Comparison of ENCODE assay signal across 21 cellular contexts in the genomic region with DNA sequence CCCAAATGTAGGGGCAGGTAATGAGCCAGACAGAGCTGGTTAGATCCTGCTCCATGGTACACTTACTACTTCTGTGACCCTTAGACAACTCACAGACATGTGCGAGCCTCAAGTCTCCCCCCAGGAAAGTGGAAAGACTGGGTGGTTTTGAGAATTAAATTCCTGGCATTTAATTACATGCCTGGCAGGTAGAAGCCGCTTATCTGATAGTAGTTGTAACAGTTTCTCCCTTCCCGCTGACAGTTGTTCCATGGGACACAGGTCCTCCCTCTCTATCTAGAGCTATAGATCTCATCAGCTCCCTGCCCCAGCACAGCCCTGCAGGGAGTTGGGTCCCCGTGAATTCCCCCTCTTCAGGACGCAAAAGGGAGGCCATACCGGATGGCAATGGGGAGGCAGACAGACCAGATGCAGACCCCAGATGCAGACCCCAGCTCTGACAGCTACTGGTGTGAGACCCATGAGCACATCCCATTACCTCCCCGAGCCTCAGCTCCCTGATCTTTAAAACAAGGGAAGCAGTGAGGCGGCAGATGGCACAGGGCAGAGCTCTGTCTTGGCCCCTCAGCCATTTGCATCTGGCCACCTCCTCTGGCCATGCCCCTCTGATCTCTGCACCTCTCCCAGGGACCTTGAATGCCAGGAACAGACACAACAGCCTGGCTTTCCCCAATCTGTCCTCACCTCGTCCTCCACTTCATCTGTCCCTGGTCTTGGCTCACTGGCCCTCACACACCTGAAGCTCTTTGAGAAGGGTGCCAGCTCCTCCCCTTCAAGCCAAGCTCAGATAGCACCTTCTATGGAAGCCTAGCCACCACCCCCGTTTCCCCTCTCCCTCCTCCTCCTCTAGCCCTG. TPM values are rescaled to one million over a fixed set of nuclear protein-coding genes. Genes with fewer than 3 reads are reported as not detected.
DNase-seq lines count a peak whose midpoint lies in the region; ATAC-seq, FAIRE-seq and TF ChIP-seq lines count a peak whose summit lies in the region.
"Had no signal": no experiment of that assay in that cellular context is flagged by ENCODE, and none has a peak within 500 bp of the region (broad histone marks: within the 10 kb centered on the region; RNA-seq: fewer than 3 reads in every experiment).

No MANE protein-coding gene starts in this region.

- H3K9me3 ChIP-seq in DND-41 (ENCODE audit: insufficient read depth, low read length, severe bottlenecking): no peaks in the 10 kb centered on the region
- H3K9me3 ChIP-seq in H1 (ENCODE audit: insufficient read depth in 2 of 2, low read depth in 1 of 2, low read length in 1 of 2): no peaks in the 10 kb centered on the region
- H3K9me3 ChIP-seq in esophagus muscularis mucosa: no peaks in the 10 kb centered on the region
- H3K9me3 ChIP-seq: Peyer's patch, SJCRH30 had no signal

- H3K27ac ChIP-seq in DND-41 (ENCODE audit: low read length) (peak overlapping the region; percentile 37; the same call in 1 of the 2 replicates), H1 (ENCODE audit: low read depth, low read length) (no peak overlapping the region), esophagus muscularis mucosa (replicated peaks in 1 of 4) (no peak overlapping the region)
- H3K27ac ChIP-seq: Peyer's patch, SJCRH30 had no signal

- no peak overlapping the region for H3K56ac ChIP-seq in H1 (replicated peaks; ENCODE audit: insufficient read length, low read depth, low read length)

- intact Hi-C loops in natural killer cell (cut with micrococcal nuclease) (no loop called here), esophagus muscularis mucosa (cut with DNase I) (no loop called here)

- no peak overlapping the region for H2BK120ac ChIP-seq in H1 (replicated peaks; ENCODE audit: low read depth, low read length)

- no peak overlapping the region for H4K5ac ChIP-seq in H1 (ENCODE audit: insufficient read length, low read depth, low read length)

- H3K36me3 ChIP-seq in DND-41 (ENCODE audit: insufficient read depth, low read length): no peaks in the 10 kb centered on the region; the same call in 1 of the 2 replicates
- H3K36me3 ChIP-seq in H7 (replicated peaks; ENCODE audit: control insufficient read depth, insufficient read depth, low read length): peaks cover 2% of the 10 kb centered on the region
- H3K36me3 ChIP-seq in H1 (ENCODE audit: control insufficient read depth in 2 of 4, insufficient read depth in 4 of 4, low read length in 3 of 4): no peaks in the 10 kb centered on the region
- H3K36me3 ChIP-seq in esophagus muscularis mucosa: peaks cover 0 to 44% (median 16%) of the 10 kb centered on the region in 4 donors
- H3K36me3 ChIP-seq: SJCRH30 had no signal

- ATAC-seq in DND-41 (ENCODE audit: insufficient read depth, low read depth): no peak
- ATAC-seq in natural killer cell: no peak

- no peak for TF ChIP-seq CTCF in DND-41 (IDR thresholded peaks at IDR 0.05; ENCODE audit: borderline replicate concordance, extremely low read depth, low read length, poor library complexity, severe bottlenecking)
- TF ChIP-seq CTCF in H1 (IDR thresholded peaks at IDR 0.05; ENCODE audit: control extremely low read depth in 1 of 3, insufficient read depth in 1 of 3, low read depth in 1 of 3, low read length in 3 of 3): no peak
- no peak for TF ChIP-seq CTCF in natural killer cell (IDR thresholded peaks at IDR 0.05)
- no peak for TF ChIP-seq CTCF in esophagus muscularis mucosa (IDR thresholded peaks at IDR 0.05)

- FAIRE-seq in H1 (lab: Jason Lieb, UNC): no peak
- FAIRE-seq: GM19239 had no signal

- no peak overlapping the region for H3K27ac Mint-ChIP-seq in natural killer cell
- H3K27ac Mint-ChIP-seq: CD4-positive, alpha-beta T cell; HFFc6 had no signal

- H2BK20ac ChIP-seq in H1 (ENCODE audit: low read length): no peak overlapping the region

- H3K4me3 ChIP-seq in DND-41 (ENCODE audit: low read depth in 1 of 2, low read length in 2 of 2) (no peak overlapping the region), H7 (ENCODE audit: insufficient read depth, low read depth, low read length) (no peak overlapping the region), H1 (ENCODE audit: extremely low read depth in 1 of 4, insufficient read depth in 2 of 4, low read depth in 3 of 4, low read length in 4 of 4) (no peak overlapping the region), esophagus muscularis mucosa (no peak overlapping the region)
- H3K4me3 ChIP-seq: Peyer's patch, SJCRH30 had no signal

- H3K23me2 ChIP-seq in H1 (ENCODE audit: low read depth, low read length): no peaks in the 10 kb centered on the region

- no peaks in the 10 kb centered on the region for H3K4me1 Mint-ChIP-seq in natural killer cell

- H3K14ac ChIP-seq in H1 (ENCODE audit: insufficient read length): no peak overlapping the region

- CTCF ChIA-PET in H1 (lab: Charles Lee; ENCODE audit: partially characterized antibody): interaction anchor here (0.6 to 21.0 kb wide), 31 partner anchors 9 to 244 kb away, joined by 3 to 337 read pairs (median 5); partner anchors contain the start of genes C3orf20 and FGD5

- no peak overlapping the region for H3K23ac ChIP-seq in H1 (ENCODE audit: insufficient read length)

- WGBS in H1 (ENCODE audit: extremely low coverage in 1 of 2, insufficient coverage in 1 of 2, insufficient read length in 1 of 2, insufficient replicate concordance in 2 of 2, low coverage in 1 of 2, low lambda C conversion rate in 2 of 2, missing lambda C conversion rate in 1 of 2), 2 experiments: 83% methylated on average over 10 of the region's 10 CpGs; no CpG with 5 or more reads in 1 of the 2 experiments
- 83% methylated on average over 9 of the region's 10 CpGs for WGBS in esophagus muscularis mucosa

- H2AFZ ChIP-seq in DND-41 (ENCODE audit: low read depth, low read length) (no peak overlapping the region), H1 (ENCODE audit: low read length) (no peak overlapping the region)

- H3K79me1 ChIP-seq in H1 (ENCODE audit: low read depth, low read length): no peaks in the 10 kb centered on the region

- no peak overlapping the region for H2BK5ac ChIP-seq in H1 (ENCODE audit: low read depth, low read length)

- no peak overlapping the region for H4K91ac ChIP-seq in H1 (replicated peaks; ENCODE audit: insufficient read length, low read length)

- no peak overlapping the region; the same call in 1 of the 2 replicates for H4K8ac ChIP-seq in H1 (ENCODE audit: extremely low read depth, insufficient read depth, low read length)

- no peaks in the 10 kb centered on the region for H3K9me3 Mint-ChIP-seq in natural killer cell
- H3K9me3 Mint-ChIP-seq: CD4-positive, alpha-beta T cell; HFFc6 had no signal

- DNase-seq in DND-41 (no peak), H7 (peak; percentile 30), H1 (ENCODE audit: low read depth in 1 of 2, low spot score in 2 of 2) (no peak), mesenteric fat pad (ENCODE audit: low spot score) (peak; percentile 84), natural killer cell (no peak), G401 (ENCODE audit: low spot score) (no peak), Ammon's horn (ENCODE audit: low spot score) (no peak), esophagus muscularis mucosa (ENCODE audit: extremely low spot score) (no peak)
- DNase-seq: CD4-positive, alpha-beta T cell; COR-L47; GDM1; HFFc6; Kasumi-1; NCI-H1417 treated with DMSO at 0.1 percent for 48 hours; NCI-H1930; NCI-H226; NCI-H774; NK-92 treated with Interleukin-12 subunit alpha and Interleukin-12 subunit beta, amount 100 ng/mL, for 24 hours; Peyer's patch; SJCRH30 had no signal

- no peak overlapping the region; the same call in 1 of the 2 replicates for H3K18ac ChIP-seq in H1 (ENCODE audit: extremely low read depth, low read length)

- TF ChIP-seq RAD21 in H1 (IDR thresholded peaks at IDR 0.05 in 1 of 2, conservative IDR thresholded peaks at IDR 0.05 in 1 of 2; ENCODE audit: low read depth in 2 of 2, low read length in 2 of 2): no peak

- no peak overlapping the region for H3K4me3 Mint-ChIP-seq in natural killer cell
- H3K4me3 Mint-ChIP-seq: CD4-positive, alpha-beta T cell; HFFc6 had no signal

- no peak overlapping the region for H3K9ac ChIP-seq in DND-41 (ENCODE audit: low read depth, low read length)
- H3K9ac ChIP-seq in H1 (replicated peaks in 1 of 4; ENCODE audit: extremely low read depth in 1 of 4, low read depth in 3 of 4, low read length in 3 of 4): no peak overlapping the region

- H2AK5ac ChIP-seq in H1 (ENCODE audit: low read depth, low read length): no peak overlapping the region

- H3K79me2 ChIP-seq in DND-41 (ENCODE audit: insufficient read depth, low read length): no peaks in the 10 kb centered on the region
- H3K79me2 ChIP-seq in H1 (ENCODE audit: control insufficient read depth in 1 of 2, insufficient read depth in 2 of 2, low read length in 2 of 2): no peaks in the 10 kb centered on the region

- H3K4ac ChIP-seq in H1 (replicated peaks; ENCODE audit: insufficient read length, low read depth, low read length): no peak overlapping the region

- no peak overlapping the region for H2BK12ac ChIP-seq in H1 (ENCODE audit: low read depth, low read length)

- no peak for TF ChIP-seq POLR2A in H1 (IDR thresholded peaks at IDR 0.05; ENCODE audit: control extremely low read depth in 1 of 2, low read depth in 2 of 2, low read length in 2 of 2)
- no peak for TF ChIP-seq POLR2A in esophagus muscularis mucosa (IDR thresholded peaks at IDR 0.05; ENCODE audit: low read depth)

- H3K4me1 ChIP-seq in DND-41 (ENCODE audit: insufficient read depth, low read length) (peaks cover 8% of the 10 kb centered on the region; the same call in 1 of the 2 replicates), H1 (replicated peaks in 1 of 4; ENCODE audit: control insufficient read depth in 3 of 4, insufficient read depth in 4 of 4, low read length in 3 of 4) (no peaks in the 10 kb centered on the region; a peak in 2 of 7 replicates), esophagus muscularis mucosa (peaks cover 0 to 7% (median 2%) of the 10 kb centered on the region in 4 donors)
- H3K4me1 ChIP-seq: Peyer's patch, SJCRH30 had no signal

- peaks cover 6 to 12% of the 10 kb centered on the region in 2 donors for H3K27me3 Mint-ChIP-seq in natural killer cell (ENCODE audit: low read depth in 2 of 2)
- H3K27me3 Mint-ChIP-seq: CD4-positive, alpha-beta T cell had no signal

- no peaks in the 10 kb centered on the region for H3K27me3 ChIP-seq in DND-41 (ENCODE audit: insufficient read depth, low read length, poor library complexity)
- no peaks in the 10 kb centered on the region for H3K27me3 ChIP-seq in H7 (ENCODE audit: control insufficient read depth, insufficient read depth, low read length)
- H3K27me3 ChIP-seq in H1 (replicated peaks in 1 of 4; ENCODE audit: control insufficient read depth in 3 of 4, extremely low read depth in 1 of 4, insufficient read depth in 3 of 4, low read length in 3 of 4): no peaks in the 10 kb centered on the region
- H3K27me3 ChIP-seq in esophagus muscularis mucosa: no peaks in the 10 kb centered on the region
- H3K27me3 ChIP-seq: Peyer's patch had no signal

- H3K4me2 ChIP-seq in DND-41 (ENCODE audit: insufficient read depth, low read length) (no peak overlapping the region), H1 (ENCODE audit: insufficient read depth in 1 of 2, low read depth in 2 of 2, low read length in 2 of 2) (no peak overlapping the region)

- H3K36me3 Mint-ChIP-seq in natural killer cell: no peaks in the 10 kb centered on the region

- POLR2A ChIA-PET in H1 (lab: Charles Lee; ENCODE audit: partially characterized antibody): interaction anchor here (0.8 to 1.5 kb wide), 5 partner anchors 31 to 120 kb away, joined by 3 read pairs; no protein-coding TSS in a partner anchor

- in situ Hi-C loops in G401 (cut with HindIII; ENCODE audit: low sequenced_read_pairs): no loop called here

- no peak for TF ChIP-seq EP300 in H1 (IDR thresholded peaks at IDR 0.05; ENCODE audit: borderline replicate concordance in 1 of 2, low read depth in 2 of 2, low read length in 2 of 2)
- no peak for TF ChIP-seq EP300 in esophagus muscularis mucosa (IDR thresholded peaks at IDR 0.05)

- H4K20me1 ChIP-seq in DND-41 (ENCODE audit: insufficient read depth, low read length): no peaks in the 10 kb centered on the region
- H4K20me1 ChIP-seq in H1 (replicated peaks in 1 of 2; ENCODE audit: control insufficient read depth in 1 of 2, insufficient read depth in 2 of 2, low read length in 2 of 2): no peaks in the 10 kb centered on the region

- H2BK15ac ChIP-seq in H1 (ENCODE audit: low read length): no peak overlapping the region

RNA-seq across cellular contexts. Expression of gene NR2C2, which starts 34.1 kb away (rescaled TPM):
- total RNA-seq in H7 (2014; rRNA removed; shearing (Covaris generic)): 14.7 and 25.6 TPM in 2 replicates
- 43.1 and 44.4 TPM in 2 replicates for total RNA-seq in H1 (2021; fragmentation: NEBNext Ultra II Directional; extraction: Animal tissue kit (Norgen Biotek cat#: 25700))
- polyA plus RNA-seq in H1 (2011; rRNA removed): 16.6 and 17.5 TPM in 2 replicates
- polyA plus RNA-seq in H1 (2011; cell fraction: cytosol; rRNA removed): 18.1 TPM
- polyA plus RNA-seq in H1 (2011; cell fraction: nucleus; rRNA removed): 78.9 TPM
- 18.7 to 28.5 TPM (median 26.7 TPM) in 4 replicates for polyA plus RNA-seq in H1 (2012, experiment 1 of 2)
- polyA plus RNA-seq in H1 (2012, experiment 2 of 2): 2.1 TPM
- polyA plus RNA-seq in H1 (2013, experiment 1 of 2): 26.7 TPM
- 23.9 TPM for polyA plus RNA-seq in H1 (2013, experiment 2 of 2)
- polyA minus RNA-seq in H1 (2011; rRNA and poly(A)+ RNA removed): 54.6 and 58.7 TPM in 2 replicates
- 34.1 TPM for polyA minus RNA-seq in H1 (2011; cell fraction: cytosol; rRNA and poly(A)+ RNA removed)
- polyA minus RNA-seq in H1 (2011; cell fraction: nucleus; rRNA and poly(A)+ RNA removed): 93.2 TPM
- total RNA-seq in mesenteric fat pad (32.9 TPM), natural killer cell (10 to 100 TPM; 70.4 to 94.3 (median 81.6) TPM), esophagus muscularis mucosa (10 to 100 TPM; 36.4 to 43.9 (median 40.8) TPM)
- 6.9 and 8.5 TPM in 2 replicates for total RNA-seq in G401 (2014; rRNA removed; shearing (Covaris generic))

Comparison
In these comparisons a context has a peak if more than half of its experiments do, and no peak if none do; other contexts are left out.
1. DNase-seq: peak in H7 (single experiment) and mesenteric fat pad (single experiment); none in DND-41 (single experiment), H1 (0 of 2), natural killer cell (single experiment), G401 (single experiment), Ammon's horn (single experiment) and esophagus muscularis mucosa (single experiment).